ENCODE assay signal across 1 cellular context in genomic region chr12:99680276-99680675, GRCh38.
TF ChIP-seq lines count a peak whose summit lies in the region.

No MANE protein-coding gene starts in this region.

TF ChIP-seq in H1, 55 proteins besides CTCF, POLR2A, EP300 and RAD21 (continued from another document):
- TF ChIP-seq SAP30 (IDR thresholded peaks at IDR 0.05; ENCODE audit: insufficient read depth, insufficient replicate concordance, low read length) = no peak
